Comparison of ENCODE assay signal across 20 cellular contexts in the genomic region with DNA sequence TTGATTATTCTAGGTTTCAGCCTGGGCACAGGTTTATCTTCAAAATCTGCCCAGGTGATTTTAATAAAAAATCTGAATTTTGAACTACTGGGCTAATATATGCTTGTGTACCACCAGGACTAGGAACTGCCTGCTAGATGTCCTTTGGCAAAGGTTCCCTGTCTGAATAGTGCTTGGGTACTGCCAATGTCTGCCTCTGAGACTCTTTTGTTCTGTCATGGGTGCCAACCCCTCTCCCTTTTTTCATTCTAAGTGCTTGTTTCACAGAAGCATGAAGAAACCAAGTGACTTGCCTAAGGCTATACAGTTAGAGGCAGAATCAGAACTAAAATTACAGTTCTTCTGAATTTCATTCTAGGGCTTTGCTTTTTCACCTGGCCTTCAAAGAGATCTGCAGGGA.
"Had no signal": no experiment of that assay in that cellular context is flagged by ENCODE, and none has a peak within 500 bp of the region (broad histone marks: within the 10 kb centered on the region; RNA-seq: fewer than 3 reads in every experiment).

No MANE protein-coding gene starts in this region.

- H3K4me1 ChIP-seq: left lung, lower lobe of right lung, sigmoid colon, tibial artery had no signal

- H3K9me3 ChIP-seq: left lung, lower lobe of right lung, sigmoid colon, tibial artery had no signal

- H3K27me3 ChIP-seq: brain microvascular endothelial cell, dorsolateral prefrontal cortex, hepatocyte, left lung, sigmoid colon, tibial artery had no signal

- H3K4me2 ChIP-seq: hepatocyte had no signal

- H3K79me2 ChIP-seq: hepatocyte had no signal

- H3K36me3 ChIP-seq: brain microvascular endothelial cell, left lung, lower lobe of right lung, sigmoid colon, tibial artery had no signal

- H2AFZ ChIP-seq: hepatocyte had no signal

- H3K27ac ChIP-seq: brain microvascular endothelial cell, coronary artery, hepatocyte, left lung, lower lobe of right lung, sigmoid colon, tibial artery had no signal

- DNase-seq: activated B cell treated with CpG ODN at 0.5 μM for 24 hours; activated CD4-positive, alpha-beta T cell treated with anti-CD3 and anti-CD28 coated beads, Interleukin-2, amount 50 U/mL, for 1 hour; activated CD8-positive, alpha-beta T cell treated with anti-CD3 and anti-CD28 coated beads for 36 hours; activated gamma-delta T cell treated with Interleukin-2 at 50 U/mL for 16 hours; activated naive CD4-positive, alpha-beta T cell treated with anti-CD3 and anti-CD28 coated beads, Interleukin-2, amount 50 U/mL, for 16 hours; activated T-cell treated with anti-CD3 and anti-CD28 coated beads, Interleukin-2, amount 50 U/mL, for 4 hours; amniotic stem cell; brain microvascular endothelial cell; effector memory CD4-positive, alpha-beta T cell; immature natural killer cell; left lung; lower lobe of right lung; mesendoderm; sigmoid colon; small intestine; stimulated activated CD4-positive, alpha-beta T cell treated with anti-CD3 and anti-CD28 coated beads, Interleukin-4, amount 100 ng/mL, for 24 hours; tibial artery had no signal

- H3K4me3 ChIP-seq: coronary artery, dorsolateral prefrontal cortex, hepatocyte, left lung, lower lobe of right lung, sigmoid colon, tibial artery had no signal
